In genomic region chr17:17767497-17768286, GRCh38 we compare ENCODE assay signal across 19 cellular contexts.
DNase-seq lines count a peak whose midpoint lies in the region; ATAC-seq, FAIRE-seq and TF ChIP-seq lines count a peak whose summit lies in the region.
"Had no signal": no experiment of that assay in that cellular context is flagged by ENCODE, and none has a peak within 500 bp of the region (broad histone marks: within the 10 kb centered on the region; RNA-seq: fewer than 3 reads in every experiment).

No MANE protein-coding gene starts in this region.

- peaks cover 84% of the 10 kb centered on the region for H3K79me2 ChIP-seq in Loucy (ENCODE audit: insufficient read depth, low read length)

- no peak for TF ChIP-seq EP300 in A549 (IDR thresholded peaks at IDR 0.05)

- in situ Hi-C loops in ACHN (cut with HindIII; ENCODE audit: low pct_ligation_motif_present, low pct_unique_long_range_greater_than_20kb, low sequenced_read_pairs) = no loop called here

- H3K27ac Mint-ChIP-seq in endodermal cell (no peak overlapping the region), neural crest cell (ENCODE audit: unreplicated experiment) (peak overlapping the region; percentile 86)
- H3K27ac Mint-ChIP-seq in CD4-positive, alpha-beta T cell = no peak overlapping the region
- H3K27ac Mint-ChIP-seq: progenitor cell of endocrine pancreas had no signal

- TF ChIP-seq CTCF in A549 (IDR thresholded peaks at IDR 0.05) = no peak
- no peak for TF ChIP-seq CTCF in Loucy (conservative IDR thresholded peaks at IDR 0.05; ENCODE audit: low read length)
- no peak for TF ChIP-seq CTCF in endodermal cell (conservative IDR thresholded peaks at IDR 0.05)
- no peak for TF ChIP-seq CTCF in neural crest cell (conservative IDR thresholded peaks at IDR 0.05)
- no peak for TF ChIP-seq CTCF in CD4-positive, alpha-beta T cell (IDR thresholded peaks at IDR 0.05)

- TF ChIP-seq RAD21 in A549 (conservative IDR thresholded peaks at IDR 0.05 in 1 of 2, IDR thresholded peaks at IDR 0.05 in 1 of 2) = no peak

- H3K9me3 Mint-ChIP-seq in endodermal cell (no peaks in the 10 kb centered on the region), neural crest cell (no peaks in the 10 kb centered on the region)
- no peaks in the 10 kb centered on the region for H3K9me3 Mint-ChIP-seq in CD4-positive, alpha-beta T cell

- peaks cover 3% of the 10 kb centered on the region for H3K27me3 Mint-ChIP-seq in endodermal cell (ENCODE audit: insufficient read depth)
- H3K27me3 Mint-ChIP-seq in neural crest cell (ENCODE audit: low read depth) = no peaks in the 10 kb centered on the region
- no peaks in the 10 kb centered on the region for H3K27me3 Mint-ChIP-seq in CD4-positive, alpha-beta T cell
- H3K27me3 Mint-ChIP-seq: CD4-positive, alpha-beta memory T cell; progenitor cell of endocrine pancreas had no signal

- WGBS in A549 (ENCODE audit: missing lambda C conversion rate) = 89% methylated on average over 10 of the region's 10 CpGs
- WGBS in endodermal cell (ENCODE audit: insufficient coverage in 1 of 2, insufficient read length in 1 of 2), 2 experiments = 84 to 94% methylated on average over 8 to 10 of the region's 10 CpGs

- H3K36me3 Mint-ChIP-seq in endodermal cell (ENCODE audit: low read depth) = peaks cover 16% of the 10 kb centered on the region
- H3K36me3 Mint-ChIP-seq in neural crest cell (ENCODE audit: low read depth) = no peaks in the 10 kb centered on the region
- no peaks in the 10 kb centered on the region for H3K36me3 Mint-ChIP-seq in CD4-positive, alpha-beta T cell (ENCODE audit: low read depth)

- H3K4me1 ChIP-seq in A549 (peaks cover 33% of the 10 kb centered on the region), Loucy (ENCODE audit: insufficient read depth, low read length, poor library complexity, severe bottlenecking) (peaks cover 93% of the 10 kb centered on the region), endodermal cell (ENCODE audit: control insufficient read depth, insufficient read depth, low read length) (peaks cover 4% of the 10 kb centered on the region)

- no peaks in the 10 kb centered on the region for H3K27me3 ChIP-seq in Loucy (ENCODE audit: insufficient read depth, low read length, poor library complexity, severe bottlenecking)
- H3K27me3 ChIP-seq in endodermal cell (ENCODE audit: control insufficient read depth, insufficient read depth, low read length, poor library complexity, severe bottlenecking) = no peaks in the 10 kb centered on the region
- no peaks in the 10 kb centered on the region for H3K27me3 ChIP-seq in CD4-positive, alpha-beta T cell (ENCODE audit: control insufficient read depth, insufficient read depth, low read length)
- H3K27me3 ChIP-seq: adrenal gland, cardiac muscle cell, uterus had no signal

- H3K4me3 Mint-ChIP-seq in endodermal cell = no peak overlapping the region
- H3K4me3 Mint-ChIP-seq in neural crest cell = peak overlapping the region; percentile 59
- no peak overlapping the region for H3K4me3 Mint-ChIP-seq in CD4-positive, alpha-beta T cell
- H3K4me3 Mint-ChIP-seq: CD4-positive, alpha-beta memory T cell had no signal

- no peaks in the 10 kb centered on the region for H3K9me2 ChIP-seq in Loucy (replicated peaks; ENCODE audit: low read depth, low read length)

- H3K9ac ChIP-seq in Loucy (ENCODE audit: low read depth, low read length, poor library complexity, severe bottlenecking) = peak overlapping the region; percentile 43
- no peak overlapping the region for H3K9ac ChIP-seq in endodermal cell (ENCODE audit: extremely low read depth, low read length, poor library complexity, severe bottlenecking)

- H3K9me3 ChIP-seq in A549 (no peaks in the 10 kb centered on the region), Loucy (ENCODE audit: insufficient read depth, low read depth, low read length) (no peaks in the 10 kb centered on the region), endodermal cell (ENCODE audit: control insufficient read depth, low read length) (no peaks in the 10 kb centered on the region)
- H3K9me3 ChIP-seq in CD4-positive, alpha-beta T cell (ENCODE audit: control insufficient read depth, low read length) = no peaks in the 10 kb centered on the region
- H3K9me3 ChIP-seq: adrenal gland, HAP-1, uterus had no signal

- no peak for TF ChIP-seq POLR2A in A549 (IDR thresholded peaks at IDR 0.05; ENCODE audit: low read length)

- DNase-seq in A549 (ENCODE audit: low read depth in 1 of 2, low spot score in 1 of 2) (no peak), endodermal cell (no peak), neural crest cell (ENCODE audit: low read depth, low spot score) (no peak), DMS153 (lab: John Stamatoyannopoulos, UW) (no peak), ACHN (no peak)
- no peak for DNase-seq in CD4-positive, alpha-beta T cell
- DNase-seq: activated gamma-delta T cell treated with Interleukin-2 at 50 U/mL for 16 hours; NCI-H1048; NCI-H446; NK-92 treated with Interleukin-12 subunit alpha and Interleukin-12 subunit beta, amount 100 ng/mL, for 24 hours; uterus had no signal

- peak; percentile 73 for FAIRE-seq in A549 (lab: Jason Lieb, UNC)
- FAIRE-seq: K562 had no signal

- no peak overlapping the region for H3K4me2 ChIP-seq in A549
- peak overlapping the region; percentile 7 for H3K4me2 ChIP-seq in Loucy (ENCODE audit: low read depth, low read length, poor library complexity, severe bottlenecking)

- CTCF ChIA-PET in A549 (lab: Yijun Ruan, JAX) = interaction anchor here (0.9 to 10.0 kb wide), 6 partner anchors 10 to 93 kb away, joined by 3 to 55 read pairs (median 4); partner anchors contain the start of gene RAI1
- CTCF ChIA-PET in CD4-positive, alpha-beta T cell (lab: Charles Lee) = no interaction called here

- ATAC-seq in A549 (no peak), GM21381 (IDR thresholded peaks at IDR 0.05; ENCODE audit: unreplicated experiment) (no peak)
- no peak for ATAC-seq in CD4-positive, alpha-beta T cell (ENCODE audit: poor library complexity)
- ATAC-seq: K562 had no signal

- H3K4me3 ChIP-seq in A549 (no peak overlapping the region), Loucy (ENCODE audit: low read length, poor library complexity, severe bottlenecking) (no peak overlapping the region), endodermal cell (ENCODE audit: low read length) (no peak overlapping the region)
- H3K4me3 ChIP-seq: adrenal gland, cardiac muscle cell, HAP-1, K562, uterus had no signal

- H4K20me1 ChIP-seq in Loucy (ENCODE audit: insufficient read depth, low read length, poor library complexity, severe bottlenecking) = peaks cover 38% of the 10 kb centered on the region

- no peak overlapping the region for H2AFZ ChIP-seq in Loucy (ENCODE audit: low read length)

- H3K36me3 ChIP-seq in Loucy (ENCODE audit: insufficient read depth, low read length) (peaks cover 16% of the 10 kb centered on the region; the same call in 1 of the 2 replicates), endodermal cell (ENCODE audit: control insufficient read depth, insufficient read depth, low read length) (no peaks in the 10 kb centered on the region)
- H3K36me3 ChIP-seq: adrenal gland, cardiac muscle cell, HAP-1, uterus had no signal

- H3K27ac ChIP-seq in A549 (peak overlapping the region in 1 of 2 experiments; percentile 14; a peak in 1 of 6 replicates), endodermal cell (ENCODE audit: low read depth, low read length) (peak overlapping the region; percentile 95)
- H3K27ac ChIP-seq in CD4-positive, alpha-beta T cell (ENCODE audit: low read depth, low read length) = no peak overlapping the region

- intact Hi-C loops in CD4-positive, alpha-beta T cell (cut with DNase I, micrococcal nuclease) = no loop called here

- peaks cover 5% of the 10 kb centered on the region for H3K4me1 Mint-ChIP-seq in endodermal cell
- peaks cover 87% of the 10 kb centered on the region for H3K4me1 Mint-ChIP-seq in neural crest cell
- H3K4me1 Mint-ChIP-seq in CD4-positive, alpha-beta T cell (ENCODE audit: low read depth) = peaks cover 27% of the 10 kb centered on the region

- POLR2A ChIA-PET in A549 (lab: Yijun Ruan, JAX) = no interaction called here
- POLR2A ChIA-PET in CD4-positive, alpha-beta T cell (lab: Charles Lee) = no interaction called here

- H3F3A ChIP-seq in Loucy (ENCODE audit: low read depth) = peaks cover 24% of the 10 kb centered on the region

TF ChIP-seq in A549, 52 proteins besides CTCF, POLR2A, EP300 and RAD21 (continues in another document):
- no peak for TF ChIP-seq CHD2 (IDR thresholded peaks at IDR 0.05; ENCODE audit: low read length, partially characterized antibody)
- no peak for TF ChIP-seq BHLHE40 (IDR thresholded peaks at IDR 0.05; ENCODE audit: low read depth, low read length)
- TF ChIP-seq FOSB (CRISPR knock-in tag; IDR thresholded peaks at IDR 0.05) = no peak
- no peak for TF ChIP-seq MAZ (IDR thresholded peaks at IDR 0.05; ENCODE audit: borderline replicate concordance, low read depth, low read length)
- TF ChIP-seq, protein P1, sequence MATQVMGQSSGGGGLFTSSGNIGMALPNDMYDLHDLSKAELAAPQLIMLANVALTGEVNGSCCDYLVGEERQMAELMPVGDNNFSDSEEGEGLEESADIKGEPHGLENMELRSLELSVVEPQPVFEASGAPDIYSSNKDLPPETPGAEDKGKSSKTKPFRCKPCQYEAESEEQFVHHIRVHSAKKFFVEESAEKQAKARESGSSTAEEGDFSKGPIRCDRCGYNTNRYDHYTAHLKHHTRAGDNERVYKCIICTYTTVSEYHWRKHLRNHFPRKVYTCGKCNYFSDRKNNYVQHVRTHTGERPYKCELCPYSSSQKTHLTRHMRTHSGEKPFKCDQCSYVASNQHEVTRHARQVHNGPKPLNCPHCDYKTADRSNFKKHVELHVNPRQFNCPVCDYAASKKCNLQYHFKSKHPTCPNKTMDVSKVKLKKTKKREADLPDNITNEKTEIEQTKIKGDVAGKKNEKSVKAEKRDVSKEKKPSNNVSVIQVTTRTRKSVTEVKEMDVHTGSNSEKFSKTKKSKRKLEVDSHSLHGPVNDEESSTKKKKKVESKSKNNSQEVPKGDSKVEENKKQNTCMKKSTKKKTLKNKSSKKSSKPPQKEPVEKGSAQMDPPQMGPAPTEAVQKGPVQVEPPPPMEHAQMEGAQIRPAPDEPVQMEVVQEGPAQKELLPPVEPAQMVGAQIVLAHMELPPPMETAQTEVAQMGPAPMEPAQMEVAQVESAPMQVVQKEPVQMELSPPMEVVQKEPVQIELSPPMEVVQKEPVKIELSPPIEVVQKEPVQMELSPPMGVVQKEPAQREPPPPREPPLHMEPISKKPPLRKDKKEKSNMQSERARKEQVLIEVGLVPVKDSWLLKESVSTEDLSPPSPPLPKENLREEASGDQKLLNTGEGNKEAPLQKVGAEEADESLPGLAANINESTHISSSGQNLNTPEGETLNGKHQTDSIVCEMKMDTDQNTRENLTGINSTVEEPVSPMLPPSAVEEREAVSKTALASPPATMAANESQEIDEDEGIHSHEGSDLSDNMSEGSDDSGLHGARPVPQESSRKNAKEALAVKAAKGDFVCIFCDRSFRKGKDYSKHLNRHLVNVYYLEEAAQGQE (IDR thresholded peaks at IDR 0.05) = no peak
- no peak for TF ChIP-seq HEYL (CRISPR knock-in tag; IDR thresholded peaks at IDR 0.05)
